ENCODE assay signal across 8 cellular contexts in the genomic region with DNA sequence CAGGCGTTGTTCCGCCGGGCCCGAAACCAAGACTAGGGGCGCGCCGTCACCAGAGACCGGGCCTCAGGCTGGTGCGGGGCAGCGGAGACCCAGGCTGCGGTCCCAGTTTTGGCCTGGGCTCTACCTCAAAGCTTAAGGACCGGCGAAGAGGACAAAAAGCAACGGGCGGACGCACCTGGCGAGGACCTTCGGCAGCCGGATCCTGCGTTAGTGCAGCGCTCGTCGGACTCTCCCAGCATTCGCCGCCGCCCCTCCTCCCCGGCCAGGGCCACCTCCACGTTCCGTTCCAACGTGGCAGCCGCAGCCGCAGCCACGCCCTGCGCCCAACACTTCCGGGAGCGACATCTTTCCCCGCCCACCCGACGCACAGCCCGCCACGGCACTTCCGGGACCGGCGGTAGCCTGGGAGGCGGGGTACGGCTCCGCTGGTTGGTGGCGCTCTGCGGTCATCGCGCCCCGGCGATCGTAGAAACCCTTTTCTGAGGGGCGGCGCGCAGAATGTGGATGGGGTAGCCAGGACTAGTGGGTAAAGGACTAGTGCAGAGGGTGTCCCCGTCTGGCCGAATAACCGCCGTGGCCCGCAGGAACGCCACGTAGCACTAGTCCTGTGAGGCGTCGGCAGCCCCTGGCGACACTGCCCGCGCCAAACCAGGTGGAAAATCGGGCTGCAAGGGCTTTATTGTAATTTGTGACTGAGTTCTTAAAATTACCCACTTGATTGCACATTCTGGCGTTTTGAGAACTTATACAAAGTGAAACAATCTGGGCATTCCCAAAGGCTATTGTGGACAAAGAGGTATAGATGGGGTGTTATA. TPM values are rescaled to one million over a fixed set of nuclear protein-coding genes. Genes with fewer than 3 reads are reported as not detected.
DNase-seq lines count a peak whose midpoint lies in the region; ATAC-seq and TF ChIP-seq lines count a peak whose summit lies in the region.

A gene with protein sequence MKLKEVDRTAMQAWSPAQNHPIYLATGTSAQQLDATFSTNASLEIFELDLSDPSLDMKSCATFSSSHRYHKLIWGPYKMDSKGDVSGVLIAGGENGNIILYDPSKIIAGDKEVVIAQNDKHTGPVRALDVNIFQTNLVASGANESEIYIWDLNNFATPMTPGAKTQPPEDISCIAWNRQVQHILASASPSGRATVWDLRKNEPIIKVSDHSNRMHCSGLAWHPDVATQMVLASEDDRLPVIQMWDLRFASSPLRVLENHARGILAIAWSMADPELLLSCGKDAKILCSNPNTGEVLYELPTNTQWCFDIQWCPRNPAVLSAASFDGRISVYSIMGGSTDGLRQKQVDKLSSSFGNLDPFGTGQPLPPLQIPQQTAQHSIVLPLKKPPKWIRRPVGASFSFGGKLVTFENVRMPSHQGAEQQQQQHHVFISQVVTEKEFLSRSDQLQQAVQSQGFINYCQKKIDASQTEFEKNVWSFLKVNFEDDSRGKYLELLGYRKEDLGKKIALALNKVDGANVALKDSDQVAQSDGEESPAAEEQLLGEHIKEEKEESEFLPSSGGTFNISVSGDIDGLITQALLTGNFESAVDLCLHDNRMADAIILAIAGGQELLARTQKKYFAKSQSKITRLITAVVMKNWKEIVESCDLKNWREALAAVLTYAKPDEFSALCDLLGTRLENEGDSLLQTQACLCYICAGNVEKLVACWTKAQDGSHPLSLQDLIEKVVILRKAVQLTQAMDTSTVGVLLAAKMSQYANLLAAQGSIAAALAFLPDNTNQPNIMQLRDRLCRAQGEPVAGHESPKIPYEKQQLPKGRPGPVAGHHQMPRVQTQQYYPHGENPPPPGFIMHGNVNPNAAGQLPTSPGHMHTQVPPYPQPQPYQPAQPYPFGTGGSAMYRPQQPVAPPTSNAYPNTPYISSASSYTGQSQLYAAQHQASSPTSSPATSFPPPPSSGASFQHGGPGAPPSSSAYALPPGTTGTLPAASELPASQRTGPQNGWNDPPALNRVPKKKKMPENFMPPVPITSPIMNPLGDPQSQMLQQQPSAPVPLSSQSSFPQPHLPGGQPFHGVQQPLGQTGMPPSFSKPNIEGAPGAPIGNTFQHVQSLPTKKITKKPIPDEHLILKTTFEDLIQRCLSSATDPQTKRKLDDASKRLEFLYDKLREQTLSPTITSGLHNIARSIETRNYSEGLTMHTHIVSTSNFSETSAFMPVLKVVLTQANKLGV (minus strand): TSS at position 241 of the 815 bp plus-strand sequence. CDS start 9,217 bp downstream, outside the sequence.

- peak within 1 kb of the TSS; percentile 95 for H3K4ac ChIP-seq in IMR-90 (ENCODE audit: low read depth, low read length)

- peak within 1 kb of the TSS; percentile 96 for H3K18ac ChIP-seq in IMR-90 (ENCODE audit: low read depth, low read length)

- H3K9me3 ChIP-seq in IMR-90 (ENCODE audit: control insufficient read depth, insufficient read depth, low read length) (no peaks in the 10 kb centered on the region), OCI-LY7 (ENCODE audit: low read length) (no peaks in the 10 kb centered on the region), mononuclear cell (ENCODE audit: low read depth, low read length) (no peaks in the 10 kb centered on the region)

- dilution Hi-C loops in IMR-90 (cut with HindIII; ENCODE audit: low sequenced_read_pairs, unreplicated experiment) = no loop called here

- H4K20me1 ChIP-seq in IMR-90 (ENCODE audit: insufficient read depth, low read length) (peaks cover 25% of the 10 kb centered on the region), OCI-LY7 (ENCODE audit: insufficient read depth, low read length) (peaks cover 22% of the 10 kb centered on the region; the same call in 1 of the 2 replicates)

- H3K4me2 ChIP-seq in IMR-90 (ENCODE audit: low read depth, low read length) (peak within 1 kb of the TSS; percentile 92), OCI-LY7 (ENCODE audit: low read length) (peak within 1 kb of the TSS; percentile 90)

- TF ChIP-seq POLR2A in IMR-90 (IDR thresholded peaks at IDR 0.05; ENCODE audit: low read depth, low read length) = peak; percentile 98

- peak within 1 kb of the TSS; percentile 98 for H3K56ac ChIP-seq in IMR-90 (ENCODE audit: extremely low read depth, insufficient read depth, low read length)

- peak within 1 kb of the TSS; percentile 98 for H3K9ac ChIP-seq in IMR-90 (ENCODE audit: low read depth, low read length)

- H2AK9ac ChIP-seq in IMR-90 (replicated peaks; ENCODE audit: low read depth, low read length, poor library complexity) = peak within 1 kb of the TSS; percentile 100

- H2AK5ac ChIP-seq in IMR-90 (ENCODE audit: low read depth, low read length) = peak within 1 kb of the TSS; percentile 94

- H2AFZ ChIP-seq in IMR-90 (replicated peaks; ENCODE audit: low read length, poor library complexity) (peak within 1 kb of the TSS; percentile 94), OCI-LY7 (ENCODE audit: low read length) (peak within 1 kb of the TSS; percentile 78)

- H3K9me1 ChIP-seq in IMR-90 (ENCODE audit: insufficient read depth, low read length) = peaks cover 1% of the 10 kb centered on the region; the same call in 1 of the 2 replicates

- peak within 1 kb of the TSS; percentile 38; the same call in 1 of the 3 replicates for H2BK15ac ChIP-seq in IMR-90 (ENCODE audit: low read depth, low read length)

- no peak for TF ChIP-seq CTCF in IMR-90 (conservative IDR thresholded peaks at IDR 0.05; ENCODE audit: low read depth, low read length)
- TF ChIP-seq CTCF in OCI-LY7 (conservative IDR thresholded peaks at IDR 0.05; ENCODE audit: low read length) = peak; percentile 44

- peak within 1 kb of the TSS; percentile 75 for H2BK120ac ChIP-seq in IMR-90 (ENCODE audit: low read depth, low read length)

- H3K27ac ChIP-seq in IMR-90 (ENCODE audit: insufficient read depth, low read length) (peak within 1 kb of the TSS; percentile 98), OCI-LY7 (ENCODE audit: low read depth, low read length, poor library complexity, severe bottlenecking) (peak within 1 kb of the TSS; percentile 84)

- BruUV-seq in IMR-90 (replicated peaks; lab: Mats Ljungman, UMichigan) (TSS peak; percentile 87), OCI-LY7 (replicated peaks; lab: Mats Ljungman, UMichigan) (TSS peak; percentile 97)

- H3K4me3 ChIP-seq in IMR-90 (ENCODE audit: insufficient read depth, low read depth, low read length) = peak within 1 kb of the TSS; percentile 94
- peak within 1 kb of the TSS; percentile 80 for H3K4me3 ChIP-seq in OCI-LY7 (ENCODE audit: low read depth, low read length, poor library complexity, severe bottlenecking)
- H3K4me3 ChIP-seq in mononuclear cell (ENCODE audit: low read length) = peak within 1 kb of the TSS; percentile 91

- no peak for TF ChIP-seq RAD21 in IMR-90 (IDR thresholded peaks at IDR 0.05; ENCODE audit: low read length)

- peak within 1 kb of the TSS; percentile 97 for H3K23ac ChIP-seq in IMR-90 (ENCODE audit: low read depth, low read length)

- CTCF ChIA-PET in IMR-90 (lab: Yijun Ruan, JAX) (no interaction called here), OCI-LY7 (lab: Charles Lee; ENCODE audit: unreplicated experiment) (interaction anchor here (0.7 kb wide), 1 partner anchor 11 kb away, joined by 3 read pairs; no protein-coding TSS in a partner anchor)

- peak within 1 kb of the TSS; percentile 98 for H2BK5ac ChIP-seq in IMR-90 (ENCODE audit: low read depth, low read length, poor library complexity, severe bottlenecking)

- H4K5ac ChIP-seq in IMR-90 (ENCODE audit: low read depth, low read length) = peak within 1 kb of the TSS; percentile 91

- in situ Hi-C loops in IMR-90 (cut with MboI; ENCODE audit: low sequenced_read_pairs) = no loop called here

- H3K4me1 ChIP-seq in IMR-90 (ENCODE audit: control insufficient read depth, insufficient read depth, low read length) (no peaks in the 10 kb centered on the region), OCI-LY7 (ENCODE audit: insufficient read depth, low read length, poor library complexity, severe bottlenecking) (peaks cover 53% of the 10 kb centered on the region), mononuclear cell (ENCODE audit: insufficient read depth, low read length) (peaks cover 17% of the 10 kb centered on the region)

- no peak within 1 kb of the TSS for H2BK20ac ChIP-seq in IMR-90 (ENCODE audit: low read depth, low read length)

- H3K79me2 ChIP-seq in OCI-LY7 (ENCODE audit: insufficient read depth, low read depth, low read length) = peaks cover 91% of the 10 kb centered on the region

- peak; percentile 93 for ATAC-seq in GM21528 (IDR thresholded peaks at IDR 0.05; ENCODE audit: low FRiP score, unreplicated experiment)
- ATAC-seq in IMR-90 (ENCODE audit: low read depth) = peak; percentile 95

- DNase-seq in DMS 273 (lab: John Stamatoyannopoulos, UW; ENCODE audit: unreplicated experiment) (peak; percentile 97), IMR-90 (peak; percentile 92), OCI-LY7 (ENCODE audit: low spot score) (peak; percentile 97), activated T-cell treated with anti-CD3 and anti-CD28 coated beads for 24 hours (ENCODE audit: low read depth) (peak; percentile 96), epidermal melanocyte (ENCODE audit: insufficient read length, low spot score) (peak; percentile 67)
- peak; percentile 92 to 93 for DNase-seq in stimulated activated CD8-positive, alpha-beta memory T cell treated with anti-CD3 and anti-CD28 coated beads, Interleukin-4, amount 100 ng/mL, for 1 hour (ENCODE audit: low read depth in 2 of 2, low spot score in 1 of 2)

- peaks cover 10% of the 10 kb centered on the region for H3K36me3 ChIP-seq in IMR-90 (ENCODE audit: control insufficient read depth, insufficient read depth, low read length)
- peaks cover 58% of the 10 kb centered on the region for H3K36me3 ChIP-seq in OCI-LY7 (ENCODE audit: insufficient read depth, low read length)

- H3K9me2 ChIP-seq in OCI-LY7 (ENCODE audit: insufficient read depth, low read length) = no peaks in the 10 kb centered on the region

- POLR2A ChIA-PET in IMR-90 (lab: Charles Lee; ENCODE audit: unreplicated experiment) = no interaction called here
- POLR2A ChIA-PET in OCI-LY7 (lab: Charles Lee) = interaction anchor here (1.0 to 1.6 kb wide), 3 partner anchors 9 to 120 kb away, joined by 3 to 8 read pairs (median 6); a partner anchor contains a TSS

- intact Hi-C loops in IMR-90 (cut with micrococcal nuclease) = loop anchor here (2.0 kb wide), 1 partner anchor 144 kb away; a partner anchor contains a TSS
- intact Hi-C loops in OCI-LY7 (cut with micrococcal nuclease; ENCODE audit: unreplicated experiment) = loop anchor here (1.0 to 5.0 kb wide), 6 partner anchors 9 to 546 kb away; a partner anchor contains a TSS

- peaks cover 10 to 31% of the 10 kb centered on the region in 2 experiments; a peak in 2 of 4 replicates for H3K79me1 ChIP-seq in IMR-90 (ENCODE audit: low read depth in 1 of 2, low read length in 2 of 2)

- H3K27me3 ChIP-seq in IMR-90 (ENCODE audit: control insufficient read depth, insufficient read depth, low read length) (no peaks in the 10 kb centered on the region), mononuclear cell (ENCODE audit: insufficient read depth, low read length) (no peaks in the 10 kb centered on the region)

- WGBS in IMR-90 (ENCODE audit: extremely low coverage in 2 of 2, insufficient read length in 1 of 2), 2 experiments = 1% methylated on average over 18 of the region's 71 CpGs; no CpG with 5 or more reads in 1 of the 2 experiments

- peak within 1 kb of the TSS; percentile 100 for H4K91ac ChIP-seq in IMR-90 (ENCODE audit: insufficient read depth, low read depth, low read length)

- H4K8ac ChIP-seq in IMR-90 (ENCODE audit: low read depth in 2 of 2, low read length in 2 of 2) = peak within 1 kb of the TSS; percentile 81 to 96

- peak within 1 kb of the TSS; percentile 98 for H3K14ac ChIP-seq in IMR-90 (replicated peaks; ENCODE audit: low read depth, low read length)

RNA-seq across cellular contexts. Expression of the gene that starts here (rescaled TPM):
- 366 and 369 TPM in 2 replicates for total RNA-seq in IMR-90 (2012; rRNA removed)
- 275 and 278 TPM in 2 replicates for polyA plus RNA-seq in IMR-90 (2012; rRNA removed)
- 60.2 and 117 TPM in 2 replicates for polyA plus RNA-seq in IMR-90 (2012; cell fraction: cytosol; rRNA removed)
- polyA plus RNA-seq in IMR-90 (2012; cell fraction: nucleus; rRNA removed; ENCODE audit: low replicate concordance) = 132 and 517 TPM in 2 replicates
- 80.0 and 93.4 TPM in 2 replicates for total RNA-seq in OCI-LY7 (2014; rRNA removed; shearing (Covaris generic))
- 135 and 143 TPM in 2 replicates for total RNA-seq in OCI-LY7 (2022)
- 186 TPM for total RNA-seq in mononuclear cell

Comparison
In these comparisons a context has a peak if more than half of its experiments do, and no peak if none do; other contexts are left out.
1. Peak in every context shown above with its lines: DNase-seq, ATAC-seq, H3K4me3 ChIP-seq and H3K27ac ChIP-seq.